15 cellular contexts compared by ENCODE assay signal in the genomic region with DNA sequence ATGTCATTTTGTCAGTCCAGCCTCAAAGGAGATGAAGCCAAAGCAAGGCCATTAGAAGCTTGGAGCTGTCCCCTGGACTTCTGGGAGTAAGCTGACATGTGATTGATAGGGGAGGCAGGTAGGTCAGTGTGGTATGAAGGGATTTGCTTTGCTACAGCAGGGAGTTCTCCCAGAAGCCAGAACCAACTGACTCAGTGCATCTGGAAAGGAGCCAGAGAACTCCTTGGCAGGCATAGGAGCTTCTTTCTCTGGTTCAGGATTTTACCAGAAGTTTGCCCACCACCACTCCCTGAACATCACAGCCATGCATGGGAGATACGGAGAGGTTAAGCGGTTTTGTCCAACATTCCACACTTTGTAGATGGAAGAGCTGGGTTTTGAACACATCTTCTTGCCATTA. TPM values are rescaled to one million over a fixed set of nuclear protein-coding genes. Genes with fewer than 3 reads are reported as not detected.
DNase-seq lines count a peak whose midpoint lies in the region; ATAC-seq, FAIRE-seq and TF ChIP-seq lines count a peak whose summit lies in the region.
"Had no signal": no experiment of that assay in that cellular context is flagged by ENCODE, and none has a peak within 500 bp of the region (broad histone marks: within the 10 kb centered on the region; RNA-seq: fewer than 3 reads in every experiment).

No MANE protein-coding gene starts in this region.

- ATAC-seq in lower lobe of right lung = no peak

- H3K4me2 ChIP-seq in SK-N-SH = no peak overlapping the region; the same call in 1 of the 2 replicates

- no peak overlapping the region for H2AFZ ChIP-seq in SK-N-SH (ENCODE audit: low read depth)

- H3K4me1 ChIP-seq in SK-N-SH (ENCODE audit: control insufficient read depth in 1 of 2, insufficient read depth in 2 of 2, low read depth in 1 of 2, low read length in 1 of 2) = peaks cover 0 to 11% of the 10 kb centered on the region in 2 experiments; a peak in 2 of 4 replicates
- H3K4me1 ChIP-seq in lower lobe of right lung = no peaks in the 10 kb centered on the region
- H3K4me1 ChIP-seq: sigmoid colon, testis had no signal

- H3K27ac ChIP-seq in SK-N-SH (ENCODE audit: low read depth in 2 of 2, low read length in 1 of 2) (peak overlapping the region in 1 of 2 experiments; percentile 40; a peak in 1 of 4 replicates), lower lobe of right lung (no peak overlapping the region)
- H3K27ac ChIP-seq: sigmoid colon, testis had no signal

- TF ChIP-seq CTCF in SK-N-SH (IDR thresholded peaks at IDR 0.05) (no peak), fibroblast of mammary gland (conservative IDR thresholded peaks at IDR 0.05; ENCODE audit: control insufficient read depth, insufficient read depth, low read depth, low read length) (no peak), lower lobe of right lung (IDR thresholded peaks at IDR 0.05) (no peak)

- POLR2A ChIA-PET in SK-N-SH (lab: Yijun Ruan, JAX) = no interaction called here

- H3K4me3 ChIP-seq in SK-N-SH (ENCODE audit: low read depth in 2 of 2, low read length in 1 of 2) (no peak overlapping the region), fibroblast of mammary gland (ENCODE audit: control insufficient read depth, low read depth, low read length) (no peak overlapping the region), lower lobe of right lung (no peak overlapping the region)
- H3K4me3 ChIP-seq: sigmoid colon, testis had no signal

- no peaks in the 10 kb centered on the region for H3K9me2 ChIP-seq in SK-N-SH

- H3K36me3 ChIP-seq in SK-N-SH (replicated peaks in 1 of 2; ENCODE audit: control insufficient read depth in 1 of 2, insufficient read depth in 2 of 2, low read length in 1 of 2) (no peaks in the 10 kb centered on the region), lower lobe of right lung (no peaks in the 10 kb centered on the region)
- H3K36me3 ChIP-seq: sigmoid colon had no signal

- no peaks in the 10 kb centered on the region for H3K79me2 ChIP-seq in SK-N-SH (ENCODE audit: insufficient read depth)

- H3K27me3 ChIP-seq in SK-N-SH (ENCODE audit: insufficient read depth) (no peaks in the 10 kb centered on the region), lower lobe of right lung (ENCODE audit: low read depth) (no peaks in the 10 kb centered on the region)
- H3K27me3 ChIP-seq: sigmoid colon, testis had no signal

- H4K20me1 ChIP-seq in SK-N-SH (ENCODE audit: insufficient read depth) = no peaks in the 10 kb centered on the region

- 89% methylated on average over 2 of the region's 2 CpGs for WGBS in SK-N-SH (ENCODE audit: low lambda C conversion rate)

- DNase-seq in NCI-H2029 (lab: John Stamatoyannopoulos, UW) = peak; percentile 3
- no peak for DNase-seq in NCI-H2029 treated with DMSO at 0.1 percent for 48 hours (lab: John Stamatoyannopoulos, UW)
- DNase-seq in SK-N-SH = no peak
- peak; percentile 83 for DNase-seq in fibroblast of mammary gland (ENCODE audit: low read depth)
- DNase-seq in urothelium cell line (ENCODE audit: low spot score) = peak; percentile 53
- DNase-seq in ecto neural progenitor cell (ENCODE audit: low spot score) = no peak
- no peak for DNase-seq in lower lobe of right lung
- DNase-seq in NCI-H1694 treated with DMSO at 0.1 percent for 48 hours (lab: John Stamatoyannopoulos, UW) = no peak
- DNase-seq: activated CD4-positive, alpha-beta T cell treated with anti-CD3 and anti-CD28 coated beads for 4 hours; NCI-H1048; NCI-H82; sigmoid colon; testis had no signal

- CTCF ChIA-PET in SK-N-SH (lab: Yijun Ruan, JAX) = no interaction called here

- no peaks in the 10 kb centered on the region for H3K9me3 ChIP-seq in SK-N-SH
- no peaks in the 10 kb centered on the region for H3K9me3 ChIP-seq in lower lobe of right lung
- H3K9me3 ChIP-seq: testis had no signal

- intact Hi-C loops in lower lobe of right lung (cut with DNase I) = no loop called here

- FAIRE-seq in urothelium cell line (lab: Jason Lieb, UNC) = no peak

- TF ChIP-seq RAD21 in SK-N-SH (IDR thresholded peaks at IDR 0.05; ENCODE audit: low read length) = no peak

- TF ChIP-seq EP300 in SK-N-SH (IDR thresholded peaks at IDR 0.05; ENCODE audit: borderline replicate concordance in 1 of 2, low read depth in 1 of 2, low read length in 1 of 2) = no peak

- no peak overlapping the region for H3K9ac ChIP-seq in SK-N-SH

- H3F3A ChIP-seq in SK-N-SH (replicated peaks; ENCODE audit: insufficient read depth) = peaks cover 8% of the 10 kb centered on the region

TF ChIP-seq in SK-N-SH, 30 proteins besides CTCF, POLR2A, EP300 and RAD21 (continues in another document):
- TF ChIP-seq SIN3A (IDR thresholded peaks at IDR 0.05; ENCODE audit: borderline replicate concordance, low read depth, low read length) = no peak
- TF ChIP-seq NFIC (IDR thresholded peaks at IDR 0.05; ENCODE audit: borderline replicate concordance) = peak; percentile 89
- TF ChIP-seq YY1 (IDR thresholded peaks at IDR 0.05; ENCODE audit: low read depth) = no peak
- TF ChIP-seq NRF1 (IDR thresholded peaks at IDR 0.05; ENCODE audit: low read depth, low read length) = no peak
- TF ChIP-seq, protein P1, sequence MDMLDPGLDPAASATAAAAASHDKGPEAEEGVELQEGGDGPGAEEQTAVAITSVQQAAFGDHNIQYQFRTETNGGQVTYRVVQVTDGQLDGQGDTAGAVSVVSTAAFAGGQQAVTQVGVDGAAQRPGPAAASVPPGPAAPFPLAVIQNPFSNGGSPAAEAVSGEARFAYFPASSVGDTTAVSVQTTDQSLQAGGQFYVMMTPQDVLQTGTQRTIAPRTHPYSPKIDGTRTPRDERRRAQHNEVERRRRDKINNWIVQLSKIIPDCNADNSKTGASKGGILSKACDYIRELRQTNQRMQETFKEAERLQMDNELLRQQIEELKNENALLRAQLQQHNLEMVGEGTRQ (IDR thresholded peaks at IDR 0.05; ENCODE audit: borderline replicate concordance, low read depth, low read length) = no peak
- TF ChIP-seq TCF12 (IDR thresholded peaks at IDR 0.05) = peak; percentile 54; the same call in 1 of the 2 replicates
- no peak for TF ChIP-seq FOXM1 (IDR thresholded peaks at IDR 0.05; ENCODE audit: low read depth)
- TF ChIP-seq MXI1 (IDR thresholded peaks at IDR 0.05; ENCODE audit: low read depth, low read length) = no peak
- no peak for TF ChIP-seq POLR2AphosphoS5 (IDR thresholded peaks at IDR 0.05; ENCODE audit: low read depth, low read length)
- no peak for TF ChIP-seq GABPA (IDR thresholded peaks at IDR 0.05; ENCODE audit: low read depth)
- TF ChIP-seq JUND (IDR thresholded peaks at IDR 0.05) = peak; percentile 63; the same call in 1 of the 2 replicates
- TF ChIP-seq, protein P2, sequence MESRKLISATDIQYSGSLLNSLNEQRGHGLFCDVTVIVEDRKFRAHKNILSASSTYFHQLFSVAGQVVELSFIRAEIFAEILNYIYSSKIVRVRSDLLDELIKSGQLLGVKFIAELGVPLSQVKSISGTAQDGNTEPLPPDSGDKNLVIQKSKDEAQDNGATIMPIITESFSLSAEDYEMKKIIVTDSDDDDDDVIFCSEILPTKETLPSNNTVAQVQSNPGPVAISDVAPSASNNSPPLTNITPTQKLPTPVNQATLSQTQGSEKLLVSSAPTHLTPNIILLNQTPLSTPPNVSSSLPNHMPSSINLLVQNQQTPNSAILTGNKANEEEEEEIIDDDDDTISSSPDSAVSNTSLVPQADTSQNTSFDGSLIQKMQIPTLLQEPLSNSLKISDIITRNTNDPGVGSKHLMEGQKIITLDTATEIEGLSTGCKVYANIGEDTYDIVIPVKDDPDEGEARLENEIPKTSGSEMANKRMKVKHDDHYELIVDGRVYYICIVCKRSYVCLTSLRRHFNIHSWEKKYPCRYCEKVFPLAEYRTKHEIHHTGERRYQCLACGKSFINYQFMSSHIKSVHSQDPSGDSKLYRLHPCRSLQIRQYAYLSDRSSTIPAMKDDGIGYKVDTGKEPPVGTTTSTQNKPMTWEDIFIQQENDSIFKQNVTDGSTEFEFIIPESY (IDR thresholded peaks at IDR 0.05; ENCODE audit: borderline replicate concordance, low read depth) = no peak
- TF ChIP-seq, protein P3, sequence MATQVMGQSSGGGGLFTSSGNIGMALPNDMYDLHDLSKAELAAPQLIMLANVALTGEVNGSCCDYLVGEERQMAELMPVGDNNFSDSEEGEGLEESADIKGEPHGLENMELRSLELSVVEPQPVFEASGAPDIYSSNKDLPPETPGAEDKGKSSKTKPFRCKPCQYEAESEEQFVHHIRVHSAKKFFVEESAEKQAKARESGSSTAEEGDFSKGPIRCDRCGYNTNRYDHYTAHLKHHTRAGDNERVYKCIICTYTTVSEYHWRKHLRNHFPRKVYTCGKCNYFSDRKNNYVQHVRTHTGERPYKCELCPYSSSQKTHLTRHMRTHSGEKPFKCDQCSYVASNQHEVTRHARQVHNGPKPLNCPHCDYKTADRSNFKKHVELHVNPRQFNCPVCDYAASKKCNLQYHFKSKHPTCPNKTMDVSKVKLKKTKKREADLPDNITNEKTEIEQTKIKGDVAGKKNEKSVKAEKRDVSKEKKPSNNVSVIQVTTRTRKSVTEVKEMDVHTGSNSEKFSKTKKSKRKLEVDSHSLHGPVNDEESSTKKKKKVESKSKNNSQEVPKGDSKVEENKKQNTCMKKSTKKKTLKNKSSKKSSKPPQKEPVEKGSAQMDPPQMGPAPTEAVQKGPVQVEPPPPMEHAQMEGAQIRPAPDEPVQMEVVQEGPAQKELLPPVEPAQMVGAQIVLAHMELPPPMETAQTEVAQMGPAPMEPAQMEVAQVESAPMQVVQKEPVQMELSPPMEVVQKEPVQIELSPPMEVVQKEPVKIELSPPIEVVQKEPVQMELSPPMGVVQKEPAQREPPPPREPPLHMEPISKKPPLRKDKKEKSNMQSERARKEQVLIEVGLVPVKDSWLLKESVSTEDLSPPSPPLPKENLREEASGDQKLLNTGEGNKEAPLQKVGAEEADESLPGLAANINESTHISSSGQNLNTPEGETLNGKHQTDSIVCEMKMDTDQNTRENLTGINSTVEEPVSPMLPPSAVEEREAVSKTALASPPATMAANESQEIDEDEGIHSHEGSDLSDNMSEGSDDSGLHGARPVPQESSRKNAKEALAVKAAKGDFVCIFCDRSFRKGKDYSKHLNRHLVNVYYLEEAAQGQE (IDR thresholded peaks at IDR 0.05; ENCODE audit: low read depth, low read length) = no peak
- TF ChIP-seq, protein P4, sequence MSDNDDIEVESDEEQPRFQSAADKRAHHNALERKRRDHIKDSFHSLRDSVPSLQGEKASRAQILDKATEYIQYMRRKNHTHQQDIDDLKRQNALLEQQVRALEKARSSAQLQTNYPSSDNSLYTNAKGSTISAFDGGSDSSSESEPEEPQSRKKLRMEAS (IDR thresholded peaks at IDR 0.05; ENCODE audit: low read depth) = 0 out of 2 replicates have a peak, but pooled peaks have one; percentile 40
- TF ChIP-seq FOSL2 (IDR thresholded peaks at IDR 0.05; ENCODE audit: borderline replicate concordance, low read depth) = peak; percentile 53; the same call in 1 of the 2 replicates

RNA-seq across cellular contexts. Expression of a gene that starts 24.5 kb away (rescaled TPM):
- 0.19 and 0.20 TPM in 2 replicates for polyA plus RNA-seq in SK-N-SH (2012; rRNA removed)
- polyA plus RNA-seq in SK-N-SH (2012; cell fraction: cytosol; rRNA removed) = 0.24 and 0.27 TPM in 2 replicates
- polyA plus RNA-seq in SK-N-SH (2012; cell fraction: nucleus; rRNA removed) = 0.18 and 0.29 TPM in 2 replicates
- 1.2 TPM for total RNA-seq in lower lobe of right lung
- total RNA-seq: activated T-helper 1 cell treated with anti-CD3 and anti-CD28 coated beads, Interleukin-12 subunit alpha, Interleukin-12 subunit beta, Interleukin-2, Interleukin-4 antibody, amounts not matched to agents 30 ng/mL and 10 ng/mL and 1 ng/mL, durations not matched to agents 14 hours and 24 hours and 36 hours; G401 had no signal

Comparison
In these comparisons a context has a peak if more than half of its experiments do, and no peak if none do; other contexts are left out.
1. DNase-seq: peak in NCI-H2029 (single experiment), fibroblast of mammary gland (single experiment) and urothelium cell line (single experiment); none in NCI-H2029 treated with DMSO at 0.1 percent for 48 hours (single experiment), SK-N-SH (single experiment), ecto neural progenitor cell (single experiment), lower lobe of right lung (single experiment) and NCI-H1694 treated with DMSO at 0.1 percent for 48 hours (single experiment).